Comparison of ENCODE assay signal across 1 cellular context in the genomic region with DNA sequence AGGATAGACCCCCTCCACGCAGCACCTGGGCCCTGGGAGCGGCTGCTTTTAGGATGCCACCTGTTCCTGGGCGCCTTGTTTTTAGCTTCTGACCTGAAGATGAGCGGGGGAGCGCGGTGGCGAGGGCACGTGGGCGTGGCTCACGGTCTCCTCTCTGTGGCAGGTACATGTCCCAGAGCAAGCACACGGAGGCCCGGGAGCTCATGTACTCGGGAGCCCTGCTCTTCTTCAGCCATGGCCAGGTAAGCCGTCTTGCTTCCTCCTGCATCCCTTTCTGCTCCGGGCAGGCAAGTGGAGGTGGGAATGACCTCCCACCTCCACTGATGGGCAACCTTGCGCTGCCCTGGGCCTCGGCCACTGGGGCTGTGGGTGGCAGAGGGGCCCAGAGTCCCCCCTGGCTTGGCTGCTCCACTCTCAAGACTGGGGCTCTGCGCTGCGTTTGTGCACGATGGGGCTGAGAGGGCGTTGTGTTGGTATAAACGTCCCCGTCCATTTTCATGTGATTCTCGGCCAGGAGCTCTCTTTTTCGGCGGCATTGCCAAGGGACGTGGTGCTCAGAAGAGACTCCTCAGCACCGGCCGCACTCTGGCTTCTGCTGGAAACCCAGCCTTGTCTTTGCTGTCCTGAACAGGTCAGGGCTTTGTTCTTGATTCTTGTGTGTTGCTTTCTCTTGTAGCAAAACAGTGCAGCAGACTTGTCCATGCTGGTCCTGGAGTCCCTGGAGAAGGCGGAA.
TF ChIP-seq lines count a peak whose summit lies in the region.

No MANE protein-coding gene starts in this region.

TF ChIP-seq in H1, 55 proteins besides CTCF, POLR2A, EP300 and RAD21:
- no peak for TF ChIP-seq TBP (IDR thresholded peaks at IDR 0.05; ENCODE audit: low read depth, low read length)
- TF ChIP-seq, protein P1, sequence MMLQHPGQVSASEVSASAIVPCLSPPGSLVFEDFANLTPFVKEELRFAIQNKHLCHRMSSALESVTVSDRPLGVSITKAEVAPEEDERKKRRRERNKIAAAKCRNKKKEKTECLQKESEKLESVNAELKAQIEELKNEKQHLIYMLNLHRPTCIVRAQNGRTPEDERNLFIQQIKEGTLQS (IDR thresholded peaks at IDR 0.05; ENCODE audit: insufficient read depth, low read depth, low read length), result no peak
- no peak for TF ChIP-seq MAFK (IDR thresholded peaks at IDR 0.05; ENCODE audit: low read depth, low read length)
- no peak for TF ChIP-seq NANOG (IDR thresholded peaks at IDR 0.05; ENCODE audit: insufficient read depth, low read depth, low read length, poor library complexity, severe bottlenecking)
- TF ChIP-seq, protein P2, sequence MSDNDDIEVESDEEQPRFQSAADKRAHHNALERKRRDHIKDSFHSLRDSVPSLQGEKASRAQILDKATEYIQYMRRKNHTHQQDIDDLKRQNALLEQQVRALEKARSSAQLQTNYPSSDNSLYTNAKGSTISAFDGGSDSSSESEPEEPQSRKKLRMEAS (IDR thresholded peaks at IDR 0.05), result no peak
- no peak for TF ChIP-seq EGR1 (IDR thresholded peaks at IDR 0.05; ENCODE audit: borderline replicate concordance, low read depth, low read length)
- TF ChIP-seq, protein P3, sequence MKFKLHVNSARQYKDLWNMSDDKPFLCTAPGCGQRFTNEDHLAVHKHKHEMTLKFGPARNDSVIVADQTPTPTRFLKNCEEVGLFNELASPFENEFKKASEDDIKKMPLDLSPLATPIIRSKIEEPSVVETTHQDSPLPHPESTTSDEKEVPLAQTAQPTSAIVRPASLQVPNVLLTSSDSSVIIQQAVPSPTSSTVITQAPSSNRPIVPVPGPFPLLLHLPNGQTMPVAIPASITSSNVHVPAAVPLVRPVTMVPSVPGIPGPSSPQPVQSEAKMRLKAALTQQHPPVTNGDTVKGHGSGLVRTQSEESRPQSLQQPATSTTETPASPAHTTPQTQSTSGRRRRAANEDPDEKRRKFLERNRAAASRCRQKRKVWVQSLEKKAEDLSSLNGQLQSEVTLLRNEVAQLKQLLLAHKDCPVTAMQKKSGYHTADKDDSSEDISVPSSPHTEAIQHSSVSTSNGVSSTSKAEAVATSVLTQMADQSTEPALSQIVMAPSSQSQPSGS (IDR thresholded peaks at IDR 0.05; ENCODE audit: low read length), result no peak
